23 cellular contexts compared by ENCODE assay signal in the genomic region with DNA sequence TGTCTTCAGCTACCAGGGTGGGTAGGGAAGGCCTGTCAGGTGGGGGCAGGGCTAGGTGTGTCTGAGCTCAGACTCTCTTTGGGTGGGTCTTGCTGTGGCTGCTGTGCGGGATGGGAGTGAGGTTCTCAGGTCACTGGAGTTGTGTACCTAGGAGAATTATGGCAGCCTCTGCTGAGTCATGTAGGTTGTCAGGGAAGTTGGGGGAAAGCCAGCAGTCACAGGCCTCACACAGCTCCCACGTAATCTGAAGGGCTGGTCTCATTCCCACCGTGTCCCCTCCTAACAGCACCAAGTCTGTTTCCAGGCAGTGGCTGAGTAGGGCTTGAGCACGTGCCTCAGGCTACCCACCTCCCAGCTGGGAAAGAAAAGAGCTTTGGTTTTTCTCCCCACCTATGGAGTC.
DNase-seq lines count a peak whose midpoint lies in the region; ATAC-seq and TF ChIP-seq lines count a peak whose summit lies in the region.
"Had no signal": no experiment of that assay in that cellular context is flagged by ENCODE, and none has a peak within 500 bp of the region (broad histone marks: within the 10 kb centered on the region; RNA-seq: fewer than 3 reads in every experiment).

No MANE protein-coding gene starts in this region.

- no peak for ATAC-seq in GM21737 (IDR thresholded peaks at IDR 0.05; ENCODE audit: unreplicated experiment)

- no peaks in the 10 kb centered on the region for H3K4me1 ChIP-seq in transverse colon

- TF ChIP-seq POLR2A in transverse colon (IDR thresholded peaks at IDR 0.05) = no peak

- H3K9me3 ChIP-seq in transverse colon (no peaks in the 10 kb centered on the region), WERI-Rb-1 (ENCODE audit: severe bottlenecking) (peaks cover 4% of the 10 kb centered on the region)

- TF ChIP-seq CTCF in GM12865 (IDR thresholded peaks at IDR 0.05; ENCODE audit: insufficient read depth, low read depth, low read length, missing control alignments) (no peak), epithelial cell of esophagus (IDR thresholded peaks at IDR 0.05; ENCODE audit: insufficient read depth, low read depth, low read length, missing control alignments) (no peak), transverse colon (IDR thresholded peaks at IDR 0.05) (no peak), WERI-Rb-1 (IDR thresholded peaks at IDR 0.05; ENCODE audit: low read depth, low read length) (no peak)

- intact Hi-C loops in transverse colon (cut with DNase I; ENCODE audit: low total_unique reads) = no loop called here

- H3K36me3 ChIP-seq in transverse colon = no peaks in the 10 kb centered on the region
- no peaks in the 10 kb centered on the region for H3K36me3 ChIP-seq in WERI-Rb-1

- H3K27me3 ChIP-seq in transverse colon (no peaks in the 10 kb centered on the region), WERI-Rb-1 (ENCODE audit: insufficient read depth, low read depth, severe bottlenecking) (peaks cover 33% of the 10 kb centered on the region)

- DNase-seq in GM12865 (ENCODE audit: low read depth) (peak; percentile 6), M059J (ENCODE audit: low read depth) (peak; percentile 49), epithelial cell of esophagus (ENCODE audit: low read depth) (peak; percentile 30), transverse colon (peak; percentile 18), WERI-Rb-1 (no peak), AG08396 (ENCODE audit: low spot score) (no peak)
- DNase-seq: CD8-positive, alpha-beta memory T cell; EL; H7; HFFc6; KG1; MV-4-11; NCI-H1105 treated with DMSO at 0.1 percent for 48 hours; NCI-H1694; NCI-H2081 treated with DMSO at 0.1 percent for 48 hours; NCI-H446; NCI-H526 treated with DMSO at 0.1 percent for 48 hours; OCI-M1; SHP77 treated with DMSO at 0.1 percent for 48 hours; SW 1271 had no signal

- H3K4me3 ChIP-seq in GM12865 (ENCODE audit: low read depth, low read length) (no peak overlapping the region), epithelial cell of esophagus (ENCODE audit: low read length) (no peak overlapping the region), transverse colon (no peak overlapping the region), WERI-Rb-1 (ENCODE audit: low read depth, low read length) (no peak overlapping the region)
- H3K4me3 ChIP-seq: SK-N-MC had no signal

- 61% methylated on average over 4 of the region's 4 CpGs; no CpG with 5 or more reads in 1 of the 2 donors for WGBS in transverse colon (ENCODE audit: low coverage in 1 of 2), 2 donors

- in situ Hi-C loops in transverse colon (cut with MboI; ENCODE audit: low pct_ligation_motif_present in 1 of 4, low pct_unique_long_range_greater_than_20kb in 1 of 4, low sequenced_read_pairs in 3 of 4) = no loop called here

- H3K27ac ChIP-seq in transverse colon (no peak overlapping the region), WERI-Rb-1 (no peak overlapping the region)
- H3K27ac ChIP-seq: C4-2B, SK-N-MC had no signal

- TF ChIP-seq EP300 in transverse colon (IDR thresholded peaks at IDR 0.05; ENCODE audit: low read depth) = no peak

Comparison
In these comparisons a context has a peak if more than half of its experiments do, and no peak if none do; other contexts are left out.
1. DNase-seq: peak in GM12865 (single experiment), M059J (single experiment), epithelial cell of esophagus (single experiment) and transverse colon (single experiment); none in WERI-Rb-1 (single experiment) and AG08396 (single experiment).